Comparison of ENCODE assay signal across 1 cellular context in the genomic region with DNA sequence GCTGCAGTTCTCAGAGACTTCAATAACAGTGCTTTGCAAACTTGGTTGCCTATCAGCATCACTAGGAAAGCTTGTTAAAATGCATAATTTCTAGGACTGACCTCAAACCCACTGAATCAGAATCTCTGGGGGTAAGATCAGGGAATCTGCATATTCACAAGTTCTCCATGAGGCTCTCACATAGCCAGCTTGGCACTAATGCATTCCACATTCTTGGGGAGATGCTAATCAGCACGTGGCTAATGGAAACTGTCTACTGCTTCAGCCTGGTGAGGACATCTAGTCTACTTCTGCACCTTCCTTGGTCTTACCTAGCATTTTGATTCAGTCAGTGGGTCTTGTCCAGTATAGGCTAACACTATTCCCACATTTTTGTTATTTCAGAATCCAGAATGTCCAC.
TF ChIP-seq lines count a peak whose summit lies in the region.

No MANE protein-coding gene starts in this region.

TF ChIP-seq in IMR-90, 13 proteins besides CTCF, POLR2A, EP300 and RAD21:
- TF ChIP-seq ELK1 (IDR thresholded peaks at IDR 0.05; ENCODE audit: borderline replicate concordance, low read depth, low read length) (no peak), MAZ (IDR thresholded peaks at IDR 0.05; ENCODE audit: borderline replicate concordance, low read depth, low read length) (no peak), MXI1 (IDR thresholded peaks at IDR 0.05; ENCODE audit: borderline replicate concordance, low read depth, low read length) (no peak), CHD1 (IDR thresholded peaks at IDR 0.05; ENCODE audit: low read depth, low read length) (no peak), NFE2L2 (IDR thresholded peaks at IDR 0.05; ENCODE audit: low read depth, low read length) (no peak), MAFK (IDR thresholded peaks at IDR 0.05; ENCODE audit: low read depth, low read length) (no peak), USF2 (IDR thresholded peaks at IDR 0.05; ENCODE audit: low read depth, low read length) (no peak), FOS (IDR thresholded peaks at IDR 0.05; ENCODE audit: low read depth, low read length) (no peak), BHLHE40 (IDR thresholded peaks at IDR 0.05; ENCODE audit: low read depth, low read length) (no peak; the same call in 1 of the 2 replicates), CEBPB (IDR thresholded peaks at IDR 0.05; ENCODE audit: low read depth, low read length) (no peak), RFX5 (IDR thresholded peaks at IDR 0.05; ENCODE audit: low read depth, low read length) (no peak), SMC3 (IDR thresholded peaks at IDR 0.05; ENCODE audit: low read depth, low read length) (no peak)
TF ChIP-seq in IMR-90: peak in this region for 0.
